21 cellular contexts compared by ENCODE assay signal in the genomic region with DNA sequence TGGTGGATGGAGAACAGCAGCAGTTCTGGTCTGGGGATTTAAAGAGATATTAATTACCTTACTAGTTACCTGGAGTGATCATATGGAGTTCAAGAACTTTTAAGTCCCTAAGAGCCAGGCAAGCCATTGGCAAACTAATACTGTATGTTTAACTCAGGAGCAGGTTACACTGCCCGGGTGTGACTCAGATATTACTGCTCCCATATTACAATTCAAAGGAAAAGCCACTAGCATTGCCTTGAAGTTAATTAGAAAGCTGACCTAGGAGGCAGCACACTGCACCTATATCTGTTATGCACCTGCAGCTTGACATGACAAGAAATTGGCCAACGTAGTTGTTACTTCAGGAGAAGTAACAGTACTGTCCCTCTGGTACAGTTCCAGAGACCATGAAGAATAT. TPM values are rescaled to one million over a fixed set of nuclear protein-coding genes. Genes with fewer than 3 reads are reported as not detected.
DNase-seq lines count a peak whose midpoint lies in the region; ATAC-seq, FAIRE-seq and TF ChIP-seq lines count a peak whose summit lies in the region.
"Had no signal": no experiment of that assay in that cellular context is flagged by ENCODE, and none has a peak within 500 bp of the region (broad histone marks: within the 10 kb centered on the region; RNA-seq: fewer than 3 reads in every experiment).

No MANE protein-coding gene starts in this region.

- DNase-seq in DMS53 (lab: John Stamatoyannopoulos, UW): peak; percentile 19
- DNase-seq in DMS53 treated with DMSO at 0.1 percent for 48 hours (lab: John Stamatoyannopoulos, UW; ENCODE audit: unreplicated experiment): no peak
- peak; percentile 82 for DNase-seq in epithelial cell of esophagus (ENCODE audit: low read depth)
- no peak for DNase-seq in lower lobe of right lung
- DNase-seq in upper lobe of right lung: no peak
- no peak for DNase-seq in D721Med (ENCODE audit: insufficient read length, low spot score)
- no peak for DNase-seq in hepatic stellate cell (ENCODE audit: low spot score)
- DNase-seq: activated CD8-positive, alpha-beta memory T cell treated with anti-CD3 and anti-CD28 coated beads, Interleukin-2, amount 50 U/mL, for 4 hours; naive B cell; NCI-H146; NCI-H748 treated with DMSO at 0.1 percent for 48 hours; stimulated activated CD4-positive, alpha-beta T cell treated with anti-CD3 and anti-CD28 coated beads, Interleukin-4, amount 100 ng/mL, for 4 hours had no signal

- ATAC-seq in lower lobe of right lung (no peak), upper lobe of right lung (no peak), GM19324 (IDR thresholded peaks at IDR 0.05; ENCODE audit: low FRiP score, unreplicated experiment) (no peak)
- ATAC-seq: Panc1 had no signal

- FAIRE-seq in D721Med (lab: Jason Lieb, UNC): no peak
- FAIRE-seq: astrocyte, G401.6, GM12891, HTR-8/SVneo had no signal

- H3K27ac ChIP-seq in lower lobe of right lung (peak overlapping the region; percentile 6), upper lobe of right lung (peak overlapping the region; percentile 17)
- H3K27ac ChIP-seq: 22Rv1 had no signal

- no peaks in the 10 kb centered on the region for H3K36me3 ChIP-seq in lower lobe of right lung
- H3K36me3 ChIP-seq in upper lobe of right lung: no peaks in the 10 kb centered on the region
- H3K36me3 ChIP-seq: thoracic aorta had no signal

- H3K27me3 ChIP-seq in lower lobe of right lung (ENCODE audit: low read depth): no peaks in the 10 kb centered on the region
- H3K27me3 ChIP-seq in upper lobe of right lung: no peaks in the 10 kb centered on the region

- no peaks in the 10 kb centered on the region for H3K9me3 ChIP-seq in lower lobe of right lung
- H3K9me3 ChIP-seq in upper lobe of right lung: no peaks in the 10 kb centered on the region
- H3K9me3 ChIP-seq: thoracic aorta had no signal

- H3K4me1 ChIP-seq in lower lobe of right lung (no peaks in the 10 kb centered on the region), upper lobe of right lung (peaks cover 4% of the 10 kb centered on the region)

- H3K4me3 ChIP-seq in epithelial cell of esophagus (ENCODE audit: low read length): no peak overlapping the region
- H3K4me3 ChIP-seq in lower lobe of right lung: no peak overlapping the region
- H3K4me3 ChIP-seq in upper lobe of right lung: no peak overlapping the region
- H3K4me3 ChIP-seq: lung, thoracic aorta had no signal

- intact Hi-C loops in lower lobe of right lung (cut with DNase I) (no loop called here), upper lobe of right lung (cut with DNase I) (no loop called here)

- peak; percentile 2 for TF ChIP-seq CTCF in epithelial cell of esophagus (IDR thresholded peaks at IDR 0.05; ENCODE audit: insufficient read depth, low read depth, low read length, missing control alignments)
- no peak for TF ChIP-seq CTCF in lower lobe of right lung (IDR thresholded peaks at IDR 0.05)
- TF ChIP-seq CTCF in upper lobe of right lung (IDR thresholded peaks at IDR 0.05): no peak
- no peak for TF ChIP-seq CTCF in D721Med (IDR thresholded peaks at IDR 0.05; ENCODE audit: insufficient read depth, missing control alignments)

RNA-seq across cellular contexts. Expression of gene GRK4, which starts 47.2 kb away (rescaled TPM):
- 7.1 TPM for total RNA-seq in lower lobe of right lung
- total RNA-seq in upper lobe of right lung: 8.0 TPM

RNA-seq across cellular contexts. Expression of gene NOP14, which starts 47.4 kb away (rescaled TPM):
- total RNA-seq in lower lobe of right lung (20.7 TPM), upper lobe of right lung (21.4 TPM)

Comparison
In these comparisons a context has a peak if more than half of its experiments do, and no peak if none do; other contexts are left out.
1. DNase-seq: peak in DMS53 (single experiment) and epithelial cell of esophagus (single experiment); none in DMS53 treated with DMSO at 0.1 percent for 48 hours (single experiment), lower lobe of right lung (single experiment), upper lobe of right lung (single experiment), D721Med (single experiment) and hepatic stellate cell (single experiment).